ENCODE assay signal across 13 cellular contexts in the genomic region with DNA sequence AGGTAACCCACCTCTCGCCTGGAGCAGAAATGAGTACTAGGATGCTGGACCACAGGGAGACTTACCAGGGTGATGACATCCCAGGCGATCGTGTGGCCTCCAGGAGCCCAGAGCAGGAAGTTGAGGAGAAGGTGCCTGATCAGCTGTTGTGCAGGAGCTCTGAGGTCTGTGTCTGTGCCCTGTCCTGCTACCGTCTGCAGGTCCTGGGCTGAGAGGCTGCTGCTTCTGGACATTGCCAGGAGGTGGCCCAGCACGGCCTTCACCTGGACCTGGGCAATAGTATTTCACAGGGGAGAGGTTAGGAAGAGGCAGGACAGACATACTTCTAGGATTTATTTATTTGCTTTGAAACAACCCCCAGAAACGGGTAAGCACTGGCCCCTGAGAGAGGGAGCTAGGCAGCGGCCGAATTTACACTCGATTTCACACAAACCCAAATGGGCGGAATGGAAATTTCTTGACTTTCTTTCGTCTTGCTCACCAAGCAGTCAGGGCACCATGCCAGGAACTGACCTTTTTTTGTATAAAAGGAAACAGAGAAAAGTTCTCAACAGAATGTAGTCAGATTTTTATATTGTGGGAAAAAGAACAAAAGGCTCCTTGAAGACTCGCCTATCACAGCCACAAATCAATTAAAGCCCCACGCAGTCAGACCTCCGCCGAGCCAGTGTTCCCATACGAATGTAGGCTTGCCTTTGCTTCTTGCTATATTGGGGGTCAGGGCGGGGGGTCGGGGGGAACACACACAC.
DNase-seq lines count a peak whose midpoint lies in the region; FAIRE-seq and TF ChIP-seq lines count a peak whose summit lies in the region.
"Had no signal": no experiment of that assay in that cellular context is flagged by ENCODE, and none has a peak within 500 bp of the region (broad histone marks: within the 10 kb centered on the region; RNA-seq: fewer than 3 reads in every experiment).

No MANE protein-coding gene starts in this region.

- H3K36me3 Mint-ChIP-seq in chondrocyte (ENCODE audit: low read depth): peaks cover 16% of the 10 kb centered on the region

- TF ChIP-seq CTCF in chondrocyte (IDR thresholded peaks at IDR 0.05): peak; percentile 44
- no peak for TF ChIP-seq CTCF in kidney (IDR thresholded peaks at IDR 0.05; ENCODE audit: borderline replicate concordance, extremely low read depth, insufficient read depth)

- peaks cover 46% of the 10 kb centered on the region for H3K4me1 Mint-ChIP-seq in chondrocyte (ENCODE audit: low read depth)
- H3K4me1 Mint-ChIP-seq: CD8-positive, alpha-beta memory T cell had no signal

- H3K4me3 Mint-ChIP-seq in chondrocyte (ENCODE audit: unreplicated experiment): peak overlapping the region; percentile 54
- H3K4me3 Mint-ChIP-seq: CD8-positive, alpha-beta memory T cell; naive thymus-derived CD4-positive, alpha-beta T cell; type B pancreatic cell had no signal

- H3K36me3 ChIP-seq in kidney (ENCODE audit: control insufficient read depth in 1 of 2, insufficient read depth in 2 of 2, low read length in 2 of 2): peaks cover 22 to 34% of the 10 kb centered on the region in 2 donors
- no peaks in the 10 kb centered on the region for H3K36me3 ChIP-seq in effector memory CD4-positive, alpha-beta T cell (ENCODE audit: control insufficient read depth, insufficient read depth, low read length)
- H3K36me3 ChIP-seq: breast epithelium had no signal

- peak overlapping the region in 1 of 2 donors; percentile 72 for H3K27ac ChIP-seq in kidney (ENCODE audit: low read depth in 2 of 2, low read length in 2 of 2)
- H3K27ac ChIP-seq in skin epidermis: peak overlapping the region in 14 of 21 experiments; percentile 16 to 78 (median 38)
- H3K27ac ChIP-seq in effector memory CD4-positive, alpha-beta T cell (ENCODE audit: insufficient read depth, low read length, poor library complexity, severe bottlenecking): no peak overlapping the region
- H3K27ac ChIP-seq: breast epithelium had no signal

- H3K4me3 ChIP-seq in kidney (ENCODE audit: low read length in 2 of 2) (no peak overlapping the region), skin epidermis (no peak overlapping the region)
- no peak overlapping the region for H3K4me3 ChIP-seq in effector memory CD4-positive, alpha-beta T cell (ENCODE audit: insufficient read depth, low read depth, low read length, poor library complexity, severe bottlenecking)
- H3K4me3 ChIP-seq: breast epithelium had no signal

- no peaks in the 10 kb centered on the region for H3K27me3 Mint-ChIP-seq in chondrocyte (ENCODE audit: low read depth)
- H3K27me3 Mint-ChIP-seq: CD8-positive, alpha-beta memory T cell; naive thymus-derived CD4-positive, alpha-beta T cell; type B pancreatic cell had no signal

- H3K27ac Mint-ChIP-seq in chondrocyte (ENCODE audit: unreplicated experiment): peak overlapping the region; percentile 98
- H3K27ac Mint-ChIP-seq: CD8-positive, alpha-beta memory T cell; naive thymus-derived CD4-positive, alpha-beta T cell; type B pancreatic cell had no signal

- no peaks in the 10 kb centered on the region for H3K27me3 ChIP-seq in effector memory CD4-positive, alpha-beta T cell (replicated peaks; ENCODE audit: control insufficient read depth, insufficient read depth, low read length, poor library complexity, severe bottlenecking)
- H3K27me3 ChIP-seq: breast epithelium had no signal

- peak; percentile 7; the same call in 1 of the 2 replicates for TF ChIP-seq RAD21 in Ishikawa (IDR thresholded peaks at IDR 0.05; ENCODE audit: low read depth)

- no peak overlapping the region for H3K9ac ChIP-seq in kidney (ENCODE audit: low read length in 2 of 2)

- peaks cover 5 to 12% of the 10 kb centered on the region in 2 donors for H3K4me1 ChIP-seq in kidney (ENCODE audit: control insufficient read depth in 1 of 2, insufficient read depth in 1 of 2, low read depth in 1 of 2, low read length in 2 of 2)
- no peaks in the 10 kb centered on the region for H3K4me1 ChIP-seq in effector memory CD4-positive, alpha-beta T cell (ENCODE audit: control insufficient read depth, insufficient read depth, low read length, poor library complexity, severe bottlenecking)
- H3K4me1 ChIP-seq: breast epithelium had no signal

- H3K9me3 ChIP-seq in kidney (ENCODE audit: control insufficient read depth in 1 of 2, low read length in 2 of 2): no peaks in the 10 kb centered on the region
- no peaks in the 10 kb centered on the region for H3K9me3 ChIP-seq in effector memory CD4-positive, alpha-beta T cell (ENCODE audit: control insufficient read depth, low read length)
- H3K9me3 ChIP-seq: breast epithelium had no signal

- no peak for DNase-seq in chondrocyte (ENCODE audit: low spot score)
- DNase-seq in kidney: peak; percentile 78
- DNase-seq in stimulated activated naive CD4-positive, alpha-beta T cell treated with Interleukin-2 at 50 U/mL for 16 hours (lab: John Stamatoyannopoulos, UW): no peak
- DNase-seq in effector memory CD4-positive, alpha-beta T cell: no peak
- DNase-seq in OCI-M2 (lab: John Stamatoyannopoulos, UW; ENCODE audit: unreplicated experiment): no peak
- DNase-seq in stimulated activated CD4-positive, alpha-beta T cell treated with anti-CD3 and anti-CD28 coated beads, Interleukin-15, amount 100 ng/mL, for 24 hours: no peak
- DNase-seq: CD8-positive, alpha-beta memory T cell; naive thymus-derived CD4-positive, alpha-beta T cell; NCI-H524 treated with DMSO at 0.1 percent for 48 hours had no signal

- TF ChIP-seq EP300 in Ishikawa (IDR thresholded peaks at IDR 0.05; ENCODE audit: borderline replicate concordance): peak; percentile 64

- intact Hi-C loops in kidney (cut with DNase I): no loop called here

- no peaks in the 10 kb centered on the region for H3K9me3 Mint-ChIP-seq in chondrocyte (ENCODE audit: low read depth)
- H3K9me3 Mint-ChIP-seq: CD8-positive, alpha-beta memory T cell; naive thymus-derived CD4-positive, alpha-beta T cell; type B pancreatic cell had no signal

- FAIRE-seq in kidney (lab: Jason Lieb, UNC): no peak

TF ChIP-seq in Ishikawa, 13 proteins besides CTCF, POLR2A, EP300 and RAD21:
- TF ChIP-seq, protein P1, sequence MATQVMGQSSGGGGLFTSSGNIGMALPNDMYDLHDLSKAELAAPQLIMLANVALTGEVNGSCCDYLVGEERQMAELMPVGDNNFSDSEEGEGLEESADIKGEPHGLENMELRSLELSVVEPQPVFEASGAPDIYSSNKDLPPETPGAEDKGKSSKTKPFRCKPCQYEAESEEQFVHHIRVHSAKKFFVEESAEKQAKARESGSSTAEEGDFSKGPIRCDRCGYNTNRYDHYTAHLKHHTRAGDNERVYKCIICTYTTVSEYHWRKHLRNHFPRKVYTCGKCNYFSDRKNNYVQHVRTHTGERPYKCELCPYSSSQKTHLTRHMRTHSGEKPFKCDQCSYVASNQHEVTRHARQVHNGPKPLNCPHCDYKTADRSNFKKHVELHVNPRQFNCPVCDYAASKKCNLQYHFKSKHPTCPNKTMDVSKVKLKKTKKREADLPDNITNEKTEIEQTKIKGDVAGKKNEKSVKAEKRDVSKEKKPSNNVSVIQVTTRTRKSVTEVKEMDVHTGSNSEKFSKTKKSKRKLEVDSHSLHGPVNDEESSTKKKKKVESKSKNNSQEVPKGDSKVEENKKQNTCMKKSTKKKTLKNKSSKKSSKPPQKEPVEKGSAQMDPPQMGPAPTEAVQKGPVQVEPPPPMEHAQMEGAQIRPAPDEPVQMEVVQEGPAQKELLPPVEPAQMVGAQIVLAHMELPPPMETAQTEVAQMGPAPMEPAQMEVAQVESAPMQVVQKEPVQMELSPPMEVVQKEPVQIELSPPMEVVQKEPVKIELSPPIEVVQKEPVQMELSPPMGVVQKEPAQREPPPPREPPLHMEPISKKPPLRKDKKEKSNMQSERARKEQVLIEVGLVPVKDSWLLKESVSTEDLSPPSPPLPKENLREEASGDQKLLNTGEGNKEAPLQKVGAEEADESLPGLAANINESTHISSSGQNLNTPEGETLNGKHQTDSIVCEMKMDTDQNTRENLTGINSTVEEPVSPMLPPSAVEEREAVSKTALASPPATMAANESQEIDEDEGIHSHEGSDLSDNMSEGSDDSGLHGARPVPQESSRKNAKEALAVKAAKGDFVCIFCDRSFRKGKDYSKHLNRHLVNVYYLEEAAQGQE (IDR thresholded peaks at IDR 0.05; ENCODE audit: low read depth): no peak
- TF ChIP-seq TEAD4 (IDR thresholded peaks at IDR 0.05) (peak; percentile 61), TCF12 (IDR thresholded peaks at IDR 0.05; ENCODE audit: low read depth) (peak; percentile 36; the same call in 1 of the 2 replicates), YY1 (IDR thresholded peaks at IDR 0.05; ENCODE audit: low read depth) (no peak), ZBTB7A (IDR thresholded peaks at IDR 0.05; ENCODE audit: low read depth) (no peak), CREB1 (IDR thresholded peaks at IDR 0.05; ENCODE audit: low read depth) (no peak), FOXM1 (IDR thresholded peaks at IDR 0.05; ENCODE audit: borderline replicate concordance, low read depth) (0 out of 2 replicates have a peak, but pooled peaks have one; percentile 35), NFIC (IDR thresholded peaks at IDR 0.05) (peak; percentile 83), CEBPB (IDR thresholded peaks at IDR 0.05) (no peak), EGR1 (IDR thresholded peaks at IDR 0.05) (no peak), TAF1 (IDR thresholded peaks at IDR 0.05; ENCODE audit: low read depth) (0 out of 2 replicates have a peak, but pooled peaks have one; percentile 4)
- TF ChIP-seq, protein P2, sequence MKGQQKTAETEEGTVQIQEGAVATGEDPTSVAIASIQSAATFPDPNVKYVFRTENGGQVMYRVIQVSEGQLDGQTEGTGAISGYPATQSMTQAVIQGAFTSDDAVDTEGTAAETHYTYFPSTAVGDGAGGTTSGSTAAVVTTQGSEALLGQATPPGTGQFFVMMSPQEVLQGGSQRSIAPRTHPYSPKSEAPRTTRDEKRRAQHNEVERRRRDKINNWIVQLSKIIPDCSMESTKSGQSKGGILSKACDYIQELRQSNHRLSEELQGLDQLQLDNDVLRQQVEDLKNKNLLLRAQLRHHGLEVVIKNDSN (IDR thresholded peaks at IDR 0.05): no peak
- TF ChIP-seq, protein P3, sequence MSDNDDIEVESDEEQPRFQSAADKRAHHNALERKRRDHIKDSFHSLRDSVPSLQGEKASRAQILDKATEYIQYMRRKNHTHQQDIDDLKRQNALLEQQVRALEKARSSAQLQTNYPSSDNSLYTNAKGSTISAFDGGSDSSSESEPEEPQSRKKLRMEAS (IDR thresholded peaks at IDR 0.05): no peak
